In genomic region chr6:168356872-168357271, GRCh38 we compare ENCODE assay signal across 7 cellular contexts. TPM values are rescaled to one million over a fixed set of nuclear protein-coding genes. Genes with fewer than 3 reads are reported as not detected.
"Had no signal": no experiment of that assay in that cellular context is flagged by ENCODE, and none has a peak within 500 bp of the region (broad histone marks: within the 10 kb centered on the region; RNA-seq: fewer than 3 reads in every experiment).

No MANE protein-coding gene starts in this region.

RNA-seq across cellular contexts. Expression of gene DACT2, which starts 37.3 kb away (rescaled TPM):
- total RNA-seq: OCI-LY7, PC-3, PC-9, RPMI7951, SJCRH30, SJSA1, SK-MEL-5 had no signal
